ENCODE assay signal across 21 cellular contexts in genomic region chr3:65252266-65252665, GRCh38.
"Had no signal": no experiment of that assay in that cellular context is flagged by ENCODE, and none has a peak within 500 bp of the region (broad histone marks: within the 10 kb centered on the region; RNA-seq: fewer than 3 reads in every experiment).

No MANE protein-coding gene starts in this region.

- H3K4me1 Mint-ChIP-seq: natural killer cell; nephron; stimulated activated effector memory CD8-positive, alpha-beta T cell treated with anti-CD3 and anti-CD28 coated beads, Interleukin-12 subunit alpha, Interleukin-12 subunit beta, amount 100 ng/mL, for 72 hours; stimulated activated naive B cell treated with anti-CD40 and anti-IgM and Interleukin-4, amounts not matched to agents 10 μg/mL and 1 μg/mL and 100 μg/mL, for 72 hours had no signal

- H3K27me3 Mint-ChIP-seq: stimulated activated naive B cell treated with anti-CD40 and anti-IgM and Interleukin-4, amounts not matched to agents 10 μg/mL and 1 μg/mL and 100 μg/mL, for 72 hours; stimulated activated naive CD8-positive, alpha-beta T cell treated with anti-CD3 and anti-CD28 coated beads, Interleukin-15, Interleukin-2, amounts not matched to agents 100 ng/mL and 50 ng/mL, for 24 hours had no signal

- H3K27ac Mint-ChIP-seq: natural killer cell; nephron; stimulated activated effector memory CD8-positive, alpha-beta T cell treated with anti-CD3 and anti-CD28 coated beads, Interleukin-12 subunit alpha, Interleukin-12 subunit beta, amount 100 ng/mL, for 72 hours; stimulated activated naive B cell treated with anti-CD40 and anti-IgM and Interleukin-4, amounts not matched to agents 10 μg/mL and 1 μg/mL and 100 μg/mL, for 72 hours; stimulated activated naive CD8-positive, alpha-beta T cell treated with anti-CD3 and anti-CD28 coated beads, Interleukin-15, Interleukin-2, amounts not matched to agents 100 ng/mL and 50 ng/mL, for 24 hours had no signal

- H3K4me3 Mint-ChIP-seq: natural killer cell; nephron; neural crest cell; stimulated activated effector memory CD8-positive, alpha-beta T cell treated with anti-CD3 and anti-CD28 coated beads, Interleukin-12 subunit alpha, Interleukin-12 subunit beta, amount 100 ng/mL, for 72 hours; stimulated activated naive B cell treated with anti-CD40 and anti-IgM and Interleukin-4, amounts not matched to agents 10 μg/mL and 1 μg/mL and 100 μg/mL, for 72 hours; stimulated activated naive CD8-positive, alpha-beta T cell treated with anti-CD3 and anti-CD28 coated beads, Interleukin-15, Interleukin-2, amounts not matched to agents 100 ng/mL and 50 ng/mL, for 24 hours had no signal

- H3K36me3 Mint-ChIP-seq: natural killer cell; stimulated activated effector memory CD8-positive, alpha-beta T cell treated with anti-CD3 and anti-CD28 coated beads, Interleukin-12 subunit alpha, Interleukin-12 subunit beta, amount 100 ng/mL, for 72 hours; stimulated activated naive B cell treated with anti-CD40 and anti-IgM and Interleukin-4, amounts not matched to agents 10 μg/mL and 1 μg/mL and 100 μg/mL, for 72 hours had no signal

- DNase-seq: natural killer cell; nucleus accumbens; pancreas; right cardiac atrium; right lobe of liver; sigmoid colon; small intestine; stimulated activated CD4-positive, alpha-beta T cell treated with anti-CD3 and anti-CD28 coated beads, Interleukin-15, amount 100 ng/mL, for 24 hours; stimulated activated CD4-positive, alpha-beta T cell treated with anti-CD3 and anti-CD28 coated beads, Interleukin-2, amount 100 ng/mL, for 24 hours; stimulated activated CD4-positive, alpha-beta T cell treated with anti-CD3 and anti-CD28 coated beads, Interleukin-2, amount 100 ng/mL, for 48 hours; stimulated activated CD4-positive, alpha-beta T cell treated with anti-CD3 and anti-CD28 coated beads, Interleukin-4, amount 100 ng/mL, for 24 hours; stimulated activated naive B cell treated with anti-CD40 and anti-IgM and Interleukin-4, amounts not matched to agents 10 μg/mL and 1 μg/mL and 100 μg/mL, for 72 hours; stimulated activated naive CD4-positive, alpha-beta T cell treated with Interleukin-2 at 50 U/mL for 16 hours; stomach; thyroid gland; trophoblast cell; upper lobe of left lung had no signal
